16 cellular contexts compared by ENCODE assay signal in genomic region chr1:160888926-160889325, GRCh38. TPM values are rescaled to one million over a fixed set of nuclear protein-coding genes. Genes with fewer than 3 reads are reported as not detected.
DNase-seq lines count a peak whose midpoint lies in the region; ATAC-seq and TF ChIP-seq lines count a peak whose summit lies in the region.
"Had no signal": no experiment of that assay in that cellular context is flagged by ENCODE, and none has a peak within 500 bp of the region (broad histone marks: within the 10 kb centered on the region; RNA-seq: fewer than 3 reads in every experiment).

No MANE protein-coding gene starts in this region.

- peak; percentile 79 for DNase-seq in DMS53 (lab: John Stamatoyannopoulos, UW)
- peak; percentile 33 for DNase-seq in SHP77 treated with DMSO at 0.1 percent for 48 hours (lab: John Stamatoyannopoulos, UW)
- no peak for DNase-seq in endothelial cell (ENCODE audit: low spot score)
- DNase-seq in GM10266 (ENCODE audit: extremely low spot score): no peak
- DNase-seq in stimulated activated naive B cell treated with anti-CD40 and anti-IgM and Interleukin-4, amounts not matched to agents 10 μg/mL and 1 μg/mL and 100 μg/mL, for 72 hours: no peak
- DNase-seq in activated CD4-positive, alpha-beta T cell treated with anti-CD3 and anti-CD28 coated beads for 36 hours: no peak
- DNase-seq: ACHN; CD4-positive, CD25-positive, alpha-beta regulatory T cell; DND-41; GDM1; GM23248 had no signal

- intact Hi-C loops in activated CD4-positive, alpha-beta T cell treated with anti-CD3 and anti-CD28 coated beads for 36 hours (cut with DNase I, micrococcal nuclease): no loop called here

- no peak overlapping the region for H3K4me3 Mint-ChIP-seq in endothelial cell (ENCODE audit: unreplicated experiment)
- no peak overlapping the region for H3K4me3 Mint-ChIP-seq in stimulated activated naive B cell treated with anti-CD40 and anti-IgM and Interleukin-4, amounts not matched to agents 10 μg/mL and 1 μg/mL and 100 μg/mL, for 72 hours
- H3K4me3 Mint-ChIP-seq in activated CD4-positive, alpha-beta T cell treated with anti-CD3 and anti-CD28 coated beads for 36 hours: no peak overlapping the region
- H3K4me3 Mint-ChIP-seq: CD4-positive, CD25-positive, alpha-beta regulatory T cell; IgD-negative memory B cell had no signal

- peaks cover 2% of the 10 kb centered on the region for H3K27me3 Mint-ChIP-seq in endothelial cell (ENCODE audit: unreplicated experiment)
- peaks cover 5 to 7% of the 10 kb centered on the region in 2 donors for H3K27me3 Mint-ChIP-seq in stimulated activated naive B cell treated with anti-CD40 and anti-IgM and Interleukin-4, amounts not matched to agents 10 μg/mL and 1 μg/mL and 100 μg/mL, for 72 hours
- H3K27me3 Mint-ChIP-seq in activated CD4-positive, alpha-beta T cell treated with anti-CD3 and anti-CD28 coated beads for 36 hours: peaks cover 4% of the 10 kb centered on the region

- peaks cover 3% of the 10 kb centered on the region for H3K36me3 Mint-ChIP-seq in endothelial cell (ENCODE audit: low read depth, unreplicated experiment)
- peaks cover 0 to 5% of the 10 kb centered on the region in 2 donors for H3K36me3 Mint-ChIP-seq in stimulated activated naive B cell treated with anti-CD40 and anti-IgM and Interleukin-4, amounts not matched to agents 10 μg/mL and 1 μg/mL and 100 μg/mL, for 72 hours
- no peaks in the 10 kb centered on the region for H3K36me3 Mint-ChIP-seq in activated CD4-positive, alpha-beta T cell treated with anti-CD3 and anti-CD28 coated beads for 36 hours (ENCODE audit: low read depth)
- H3K36me3 Mint-ChIP-seq: CD4-positive, CD25-positive, alpha-beta regulatory T cell; IgD-negative memory B cell had no signal

- CTCF ChIA-PET in activated CD4-positive, alpha-beta T cell treated with anti-CD3 and anti-CD28 coated beads for 36 hours (lab: Charles Lee): interaction anchor here (1.5 to 1.7 kb wide), 2 partner anchors 63 to 120 kb away, joined by 4 to 10 read pairs; no protein-coding TSS in a partner anchor

- POLR2A ChIA-PET in activated CD4-positive, alpha-beta T cell treated with anti-CD3 and anti-CD28 coated beads for 36 hours (lab: Charles Lee): interaction anchor here (0.6 kb wide), 1 partner anchor 507 kb away, joined by 3 read pairs; no protein-coding TSS in a partner anchor

- H3K9me3 Mint-ChIP-seq in endothelial cell (ENCODE audit: unreplicated experiment): peaks cover 10% of the 10 kb centered on the region
- peaks cover 3% of the 10 kb centered on the region in 2 donors for H3K9me3 Mint-ChIP-seq in stimulated activated naive B cell treated with anti-CD40 and anti-IgM and Interleukin-4, amounts not matched to agents 10 μg/mL and 1 μg/mL and 100 μg/mL, for 72 hours
- peaks cover 1% of the 10 kb centered on the region for H3K9me3 Mint-ChIP-seq in activated CD4-positive, alpha-beta T cell treated with anti-CD3 and anti-CD28 coated beads for 36 hours (ENCODE audit: low read depth)

- H3K27ac Mint-ChIP-seq in endothelial cell (ENCODE audit: unreplicated experiment): peak overlapping the region; percentile 67
- no peak overlapping the region for H3K27ac Mint-ChIP-seq in stimulated activated naive B cell treated with anti-CD40 and anti-IgM and Interleukin-4, amounts not matched to agents 10 μg/mL and 1 μg/mL and 100 μg/mL, for 72 hours
- no peak overlapping the region for H3K27ac Mint-ChIP-seq in activated CD4-positive, alpha-beta T cell treated with anti-CD3 and anti-CD28 coated beads for 36 hours
- H3K27ac Mint-ChIP-seq: CD4-positive, CD25-positive, alpha-beta regulatory T cell; IgD-negative memory B cell had no signal

- no peak for ATAC-seq in GM21737 (IDR thresholded peaks at IDR 0.05; ENCODE audit: unreplicated experiment)
- no peak for ATAC-seq in stimulated activated naive B cell treated with anti-CD40 and anti-IgM and Interleukin-4, amounts not matched to agents 10 μg/mL and 1 μg/mL and 100 μg/mL, for 72 hours (replicated peaks)
- ATAC-seq in activated CD4-positive, alpha-beta T cell treated with anti-CD3 and anti-CD28 coated beads for 36 hours: no peak
- ATAC-seq: HCT116 had no signal

- peaks cover 26% of the 10 kb centered on the region for H3K4me1 Mint-ChIP-seq in endothelial cell (ENCODE audit: unreplicated experiment)
- H3K4me1 Mint-ChIP-seq in stimulated activated naive B cell treated with anti-CD40 and anti-IgM and Interleukin-4, amounts not matched to agents 10 μg/mL and 1 μg/mL and 100 μg/mL, for 72 hours: no peaks in the 10 kb centered on the region
- peaks cover 10% of the 10 kb centered on the region for H3K4me1 Mint-ChIP-seq in activated CD4-positive, alpha-beta T cell treated with anti-CD3 and anti-CD28 coated beads for 36 hours
- H3K4me1 Mint-ChIP-seq: IgD-negative memory B cell had no signal

- no peak for TF ChIP-seq CTCF in endothelial cell (IDR thresholded peaks at IDR 0.05; ENCODE audit: unreplicated experiment)
- no peak for TF ChIP-seq CTCF in GM10266 (IDR thresholded peaks at IDR 0.05; ENCODE audit: control insufficient read depth, insufficient read depth, low read depth, missing control alignments)

RNA-seq across cellular contexts. Expression of gene ITLN1, which starts 3.9 kb away (rescaled TPM):
- total RNA-seq in endothelial cell (ENCODE audit: unreplicated experiment): not detected
- not detected for total RNA-seq in activated CD4-positive, alpha-beta T cell treated with anti-CD3 and anti-CD28 coated beads for 36 hours
- total RNA-seq: A172; CD4-positive, CD25-positive, alpha-beta regulatory T cell; GM23248; HT1080 had no signal

RNA-seq across cellular contexts. Expression of gene CD244, which starts 26.2 kb away (rescaled TPM):
- 0.31 TPM for total RNA-seq in endothelial cell (ENCODE audit: unreplicated experiment)
- total RNA-seq in activated CD4-positive, alpha-beta T cell treated with anti-CD3 and anti-CD28 coated beads for 36 hours: under 1 TPM; 0.14 to 0.25 TPM
- total RNA-seq: A172, GM23248, HT1080 had no signal

Comparison
In these comparisons a context has a peak if more than half of its experiments do, and no peak if none do; other contexts are left out.
1. DNase-seq: peak in DMS53 (single experiment) and SHP77 treated with DMSO at 0.1 percent for 48 hours (single experiment); none in endothelial cell (single experiment), GM10266 (single experiment), stimulated activated naive B cell treated with anti-CD40 and anti-IgM and Interleukin-4, amounts not matched to agents 10 μg/mL and 1 μg/mL and 100 μg/mL, for 72 hours (single experiment) and activated CD4-positive, alpha-beta T cell treated with anti-CD3 and anti-CD28 coated beads for 36 hours (single experiment).